9 cellular contexts compared by ENCODE assay signal in genomic region chr6:149065658-149066556, GRCh38.
A peak's percentile ranks its signal among the peaks of the same experiment; 100 is the strongest.
DNase-seq lines count a peak whose midpoint lies in the region; ATAC-seq and TF ChIP-seq lines count a peak whose summit lies in the region.
"Had no signal": no experiment of that assay in that cellular context is flagged by ENCODE, and none has a peak within 500 bp of the region (broad histone marks: within the 10 kb centered on the region; RNA-seq: fewer than 3 reads in every experiment).

No MANE protein-coding gene starts in this region.

- peak overlapping the region; percentile 60 for H3K9ac ChIP-seq in DND-41 (ENCODE audit: low read depth, low read length)

- no peaks in the 10 kb centered on the region for H3K27me3 ChIP-seq in DND-41 (ENCODE audit: insufficient read depth, low read length, poor library complexity)
- H3K27me3 ChIP-seq: body of pancreas had no signal

- ATAC-seq in DND-41 (ENCODE audit: insufficient read depth, low read depth): peak; percentile 78
- peak; percentile 98 for ATAC-seq in GM19395 (IDR thresholded peaks at IDR 0.05; ENCODE audit: unreplicated experiment)
- peak; percentile 97 for ATAC-seq in HG03432 (IDR thresholded peaks at IDR 0.05; ENCODE audit: unreplicated experiment)
- peak; percentile 75 to 86 (median 85) for ATAC-seq in natural killer cell
- ATAC-seq: body of pancreas had no signal

- POLR2A ChIA-PET in activated CD4-positive, alpha-beta memory T cell treated with anti-CD3 and anti-CD28 coated beads for 36 hours (lab: Charles Lee): interaction anchor here (0.5 to 5.9 kb wide), 7 partner anchors 8 to 1177 kb away, joined by 3 to 35 read pairs (median 3); no protein-coding TSS in a partner anchor

- H3K36me3 ChIP-seq in DND-41 (ENCODE audit: insufficient read depth, low read length): no peaks in the 10 kb centered on the region

- H3K79me2 ChIP-seq in DND-41 (ENCODE audit: insufficient read depth, low read length): peaks cover 11% of the 10 kb centered on the region

- H3K9me3 ChIP-seq in DND-41 (ENCODE audit: insufficient read depth, low read length, severe bottlenecking): no peaks in the 10 kb centered on the region
- H3K9me3 ChIP-seq: body of pancreas had no signal

- H3K9me3 Mint-ChIP-seq in activated CD4-positive, alpha-beta memory T cell treated with anti-CD3 and anti-CD28 coated beads for 36 hours: no peaks in the 10 kb centered on the region
- no peaks in the 10 kb centered on the region for H3K9me3 Mint-ChIP-seq in natural killer cell

- no peak for TF ChIP-seq CTCF in DND-41 (IDR thresholded peaks at IDR 0.05; ENCODE audit: borderline replicate concordance, extremely low read depth, low read length, poor library complexity, severe bottlenecking)
- TF ChIP-seq CTCF in natural killer cell (IDR thresholded peaks at IDR 0.05): no peak

- DNase-seq in DND-41 (peak; percentile 84), natural killer cell (no peak), NCI-H1930 (lab: John Stamatoyannopoulos, UW) (no peak), iPS-NIHi7 (ENCODE audit: extremely low spot score) (no peak), NCI-H1105 treated with DMSO at 0.1 percent for 48 hours (lab: John Stamatoyannopoulos, UW) (no peak)
- peak; percentile 57 for DNase-seq in activated CD4-positive, alpha-beta memory T cell treated with anti-CD3 and anti-CD28 coated beads for 36 hours

- peaks cover 50% of the 10 kb centered on the region for H3K4me1 Mint-ChIP-seq in activated CD4-positive, alpha-beta memory T cell treated with anti-CD3 and anti-CD28 coated beads for 36 hours (ENCODE audit: low read depth)
- H3K4me1 Mint-ChIP-seq in natural killer cell: peaks cover 24 to 26% of the 10 kb centered on the region in 2 donors

- CTCF ChIA-PET in activated CD4-positive, alpha-beta memory T cell treated with anti-CD3 and anti-CD28 coated beads for 36 hours (lab: Charles Lee): interaction anchor here (0.6 to 1.8 kb wide), 10 partner anchors 10 to 506 kb away, joined by 3 to 13 read pairs (median 4); no protein-coding TSS in a partner anchor

- peak overlapping the region; percentile 70 for H2AFZ ChIP-seq in DND-41 (ENCODE audit: low read depth, low read length)

- H3K27ac ChIP-seq in DND-41 (ENCODE audit: low read length): peak overlapping the region; percentile 97

- H3K27me3 Mint-ChIP-seq in activated CD4-positive, alpha-beta memory T cell treated with anti-CD3 and anti-CD28 coated beads for 36 hours: no peaks in the 10 kb centered on the region
- no peaks in the 10 kb centered on the region for H3K27me3 Mint-ChIP-seq in natural killer cell (ENCODE audit: low read depth in 2 of 2)

- peak overlapping the region; percentile 33 for H3K4me3 Mint-ChIP-seq in activated CD4-positive, alpha-beta memory T cell treated with anti-CD3 and anti-CD28 coated beads for 36 hours
- peak overlapping the region; percentile 3 for H3K4me3 Mint-ChIP-seq in natural killer cell

- peak overlapping the region; percentile 93 for H3K27ac Mint-ChIP-seq in activated CD4-positive, alpha-beta memory T cell treated with anti-CD3 and anti-CD28 coated beads for 36 hours
- peak overlapping the region; percentile 67 to 70 for H3K27ac Mint-ChIP-seq in natural killer cell

- peak overlapping the region in 1 of 2 experiments; percentile 50; a peak in 2 of 4 replicates for H3K4me3 ChIP-seq in DND-41 (ENCODE audit: low read depth in 1 of 2, low read length in 2 of 2)
- H3K4me3 ChIP-seq: body of pancreas had no signal

- H4K20me1 ChIP-seq in DND-41 (ENCODE audit: insufficient read depth, low read length): no peaks in the 10 kb centered on the region

- intact Hi-C loops in activated CD4-positive, alpha-beta memory T cell treated with anti-CD3 and anti-CD28 coated beads for 36 hours (cut with micrococcal nuclease): loop anchor here (1.0 kb wide), 2 partner anchors 11 to 21 kb away; no protein-coding TSS in a partner anchor
- intact Hi-C loops in natural killer cell (cut with micrococcal nuclease): no loop called here

- no peaks in the 10 kb centered on the region for H3K36me3 Mint-ChIP-seq in activated CD4-positive, alpha-beta memory T cell treated with anti-CD3 and anti-CD28 coated beads for 36 hours
- H3K36me3 Mint-ChIP-seq in natural killer cell: no peaks in the 10 kb centered on the region

- H3K4me2 ChIP-seq in DND-41 (ENCODE audit: insufficient read depth, low read length): peak overlapping the region; percentile 66

- H3K4me1 ChIP-seq in DND-41 (ENCODE audit: insufficient read depth, low read length): peaks cover 73% of the 10 kb centered on the region

Comparison
In these comparisons a context has a peak if more than half of its experiments do, and no peak if none do; other contexts are left out.
1. DNase-seq: peak in DND-41 (single experiment) and activated CD4-positive, alpha-beta memory T cell treated with anti-CD3 and anti-CD28 coated beads for 36 hours (single experiment); none in natural killer cell (single experiment), NCI-H1930 (0 of 2), iPS-NIHi7 (single experiment) and NCI-H1105 treated with DMSO at 0.1 percent for 48 hours (single experiment).
2. Peak in every context shown above with its lines, with median percentiles within 50 percentile points of each other: ATAC-seq.